ENCODE assay signal across 23 cellular contexts in genomic region chr4:123807187-123807586, GRCh38.
"Had no signal": no experiment of that assay in that cellular context is flagged by ENCODE, and none has a peak within 500 bp of the region (broad histone marks: within the 10 kb centered on the region; RNA-seq: fewer than 3 reads in every experiment).

No MANE protein-coding gene starts in this region.

- H3K36me3 Mint-ChIP-seq: naive B cell; natural killer cell; stimulated activated memory B cell treated with anti-CD40 and anti-IgM and Interleukin-4, amounts not matched to agents 10 μg/mL and 1 μg/mL and 100 μg/mL, for 72 hours; type B pancreatic cell had no signal

- H3K4me3 Mint-ChIP-seq: naive B cell; natural killer cell; stimulated activated memory B cell treated with anti-CD40 and anti-IgM and Interleukin-4, amounts not matched to agents 10 μg/mL and 1 μg/mL and 100 μg/mL, for 72 hours; stimulated activated naive CD8-positive, alpha-beta T cell treated with anti-CD3 and anti-CD28 coated beads, Interleukin-15, amount 100 ng/mL, for 72 hours; type B pancreatic cell had no signal

- H3K9me3 ChIP-seq: left lung, lower lobe of right lung, ovary, right atrium auricular region, spleen, tibial nerve, uterus had no signal

- DNase-seq: hippocampal formation; kidney; left colon; left lung; lower lobe of right lung; mammary epithelial cell; mesenchymal stem cell; naive B cell; natural killer cell; ovary; spleen; stimulated activated CD4-positive, alpha-beta T cell treated with anti-CD3 and anti-CD28 coated beads, Interleukin-4, amount 100 ng/mL, for 24 hours; stimulated activated naive CD4-positive, alpha-beta T cell treated with Interleukin-2 at 50 U/mL for 16 hours; stimulated activated naive CD8-positive, alpha-beta T cell treated with anti-CD3 and anti-CD28 coated beads, Interleukin-15, amount 100 ng/mL, for 72 hours; substantia nigra; uterus had no signal

- H3K4me1 ChIP-seq: left lung, uterus had no signal

- ATAC-seq: left colon; left lung; lower lobe of right lung; natural killer cell; sciatic nerve; stimulated activated memory B cell treated with anti-CD40 and anti-IgM and Interleukin-4, amounts not matched to agents 10 μg/mL and 1 μg/mL and 100 μg/mL, for 72 hours had no signal

- H3K4me1 Mint-ChIP-seq: stimulated activated naive CD8-positive, alpha-beta T cell treated with anti-CD3 and anti-CD28 coated beads, Interleukin-15, amount 100 ng/mL, for 72 hours had no signal

- H3K27ac ChIP-seq: left lung, lower lobe of right lung, ovary, spleen, tibial nerve, uterus had no signal

- H3K27me3 Mint-ChIP-seq: progenitor cell of endocrine pancreas, type B pancreatic cell had no signal

- H3K4me3 ChIP-seq: left lung, lower lobe of right lung, ovary, right atrium auricular region, skin epidermis, spleen, tibial nerve, uterus had no signal

- H3K9me3 Mint-ChIP-seq: naive B cell; natural killer cell; stimulated activated memory B cell treated with anti-CD40 and anti-IgM and Interleukin-4, amounts not matched to agents 10 μg/mL and 1 μg/mL and 100 μg/mL, for 72 hours; stimulated activated naive CD8-positive, alpha-beta T cell treated with anti-CD3 and anti-CD28 coated beads, Interleukin-15, amount 100 ng/mL, for 72 hours had no signal

- H3K27ac Mint-ChIP-seq: natural killer cell; progenitor cell of endocrine pancreas; stimulated activated memory B cell treated with anti-CD40 and anti-IgM and Interleukin-4, amounts not matched to agents 10 μg/mL and 1 μg/mL and 100 μg/mL, for 72 hours; type B pancreatic cell had no signal

- H3K27me3 ChIP-seq: left lung, ovary, right atrium auricular region, spleen, tibial nerve, uterus had no signal

- H3K36me3 ChIP-seq: left lung, lower lobe of right lung, ovary, right atrium auricular region, spleen, tibial nerve, uterus had no signal
